ENCODE assay signal across 17 cellular contexts in genomic region chr11:86715611-86716010, GRCh38. TPM values are rescaled to one million over a fixed set of nuclear protein-coding genes. Genes with fewer than 3 reads are reported as not detected.
DNase-seq lines count a peak whose midpoint lies in the region; ATAC-seq and TF ChIP-seq lines count a peak whose summit lies in the region.
"Had no signal": no experiment of that assay in that cellular context is flagged by ENCODE, and none has a peak within 500 bp of the region (broad histone marks: within the 10 kb centered on the region; RNA-seq: fewer than 3 reads in every experiment).

No MANE protein-coding gene starts in this region.

- no peak overlapping the region for H2AK9ac ChIP-seq in IMR-90 (replicated peaks; ENCODE audit: low read depth, low read length, poor library complexity)

- BruUV-seq in IMR-90 (replicated peaks; lab: Mats Ljungman, UMichigan), result no TSS peak

- no peaks in the 10 kb centered on the region for H3K27me3 Mint-ChIP-seq in CD8-positive, alpha-beta T cell (ENCODE audit: low read depth)

- no peak overlapping the region for H2BK15ac ChIP-seq in IMR-90 (ENCODE audit: low read depth, low read length)
- no peak overlapping the region for H2BK15ac ChIP-seq in mesendoderm (replicated peaks; ENCODE audit: low read depth)

- in situ Hi-C loops in IMR-90 (cut with MboI; ENCODE audit: low sequenced_read_pairs), result no loop called here

- ATAC-seq in SK-N-SH treated with all-trans-retinoic acid at 6 μM for 48 hours (peak; percentile 8; the same call in 1 of the 3 replicates), IMR-90 (ENCODE audit: low read depth) (no peak)
- ATAC-seq in CD8-positive, alpha-beta T cell, result no peak
- ATAC-seq: K562 had no signal

- H3K18ac ChIP-seq in IMR-90 (ENCODE audit: low read depth, low read length) (no peak overlapping the region), mesendoderm (ENCODE audit: low read length) (no peak overlapping the region)

- no peaks in the 10 kb centered on the region for H4K20me1 ChIP-seq in SK-N-SH (ENCODE audit: insufficient read depth)
- no peaks in the 10 kb centered on the region for H4K20me1 ChIP-seq in IMR-90 (ENCODE audit: insufficient read depth, low read length)

- no peaks in the 10 kb centered on the region for H3K9me3 Mint-ChIP-seq in CD8-positive, alpha-beta T cell

- no peak overlapping the region for H3K4me3 Mint-ChIP-seq in CD8-positive, alpha-beta T cell
- H3K4me3 Mint-ChIP-seq: CD4-positive, CD25-positive, alpha-beta regulatory T cell had no signal

- TF ChIP-seq RAD21 in SK-N-SH (IDR thresholded peaks at IDR 0.05; ENCODE audit: low read length) (no peak), IMR-90 (IDR thresholded peaks at IDR 0.05; ENCODE audit: low read length) (no peak)

- H2AFZ ChIP-seq in SK-N-SH (ENCODE audit: low read depth) (no peak overlapping the region), IMR-90 (replicated peaks; ENCODE audit: low read length, poor library complexity) (no peak overlapping the region)

- H3K14ac ChIP-seq in IMR-90 (replicated peaks; ENCODE audit: low read depth, low read length), result no peak overlapping the region

- POLR2A ChIA-PET in SK-N-SH (lab: Yijun Ruan, JAX), result no interaction called here
- POLR2A ChIA-PET in IMR-90 (lab: Charles Lee; ENCODE audit: unreplicated experiment), result no interaction called here
- POLR2A ChIA-PET in CD8-positive, alpha-beta T cell (lab: Charles Lee), result no interaction called here

- H3K36me3 Mint-ChIP-seq in CD8-positive, alpha-beta T cell, result no peaks in the 10 kb centered on the region
- H3K36me3 Mint-ChIP-seq: CD4-positive, CD25-positive, alpha-beta regulatory T cell had no signal

- H3K9me1 ChIP-seq in IMR-90 (ENCODE audit: insufficient read depth, low read length), result peaks cover 5% of the 10 kb centered on the region

- H2BK20ac ChIP-seq in IMR-90 (ENCODE audit: low read depth, low read length), result no peak overlapping the region

- H3K56ac ChIP-seq in IMR-90 (ENCODE audit: extremely low read depth, insufficient read depth, low read length) (no peak overlapping the region), mesendoderm (ENCODE audit: low read length) (no peak overlapping the region)

- no peak overlapping the region for H2BK120ac ChIP-seq in IMR-90 (ENCODE audit: low read depth, low read length)
- no peak overlapping the region for H2BK120ac ChIP-seq in mesendoderm (ENCODE audit: low read depth, low read length)

- TF ChIP-seq POLR2A in IMR-90 (IDR thresholded peaks at IDR 0.05; ENCODE audit: low read depth, low read length) (no peak), testis (IDR thresholded peaks at IDR 0.05) (no peak)

- H3K23ac ChIP-seq in IMR-90 (ENCODE audit: low read depth, low read length), result no peak overlapping the region
- no peak overlapping the region for H3K23ac ChIP-seq in mesendoderm (ENCODE audit: low read length)

- H3K4me3 ChIP-seq in SK-N-SH (ENCODE audit: low read depth in 2 of 2, low read length in 1 of 2), result no peak overlapping the region
- no peak overlapping the region for H3K4me3 ChIP-seq in IMR-90 (ENCODE audit: insufficient read depth, low read depth, low read length)
- no peak overlapping the region for H3K4me3 ChIP-seq in mesendoderm (ENCODE audit: low read length)
- H3K4me3 ChIP-seq in testis, result no peak overlapping the region
- H3K4me3 ChIP-seq in CD8-positive, alpha-beta T cell (ENCODE audit: low read depth, low read length), result no peak overlapping the region
- H3K4me3 ChIP-seq: K562 had no signal

- H3K9me3 ChIP-seq in SK-N-SH (no peaks in the 10 kb centered on the region), IMR-90 (ENCODE audit: control insufficient read depth, insufficient read depth, low read length) (no peaks in the 10 kb centered on the region), testis (no peaks in the 10 kb centered on the region)
- H3K9me3 ChIP-seq in CD8-positive, alpha-beta T cell (ENCODE audit: low read length), result no peaks in the 10 kb centered on the region
- H3K9me3 ChIP-seq: BE2C had no signal

- H3K9ac ChIP-seq in SK-N-SH (no peak overlapping the region), IMR-90 (ENCODE audit: low read depth, low read length) (no peak overlapping the region), mesendoderm (ENCODE audit: low read length) (no peak overlapping the region)

- whole genome bisulfite sequencing in SK-N-SH (ENCODE audit: low lambda C conversion rate), result 98% methylated on average over 3 of the region's 3 CpGs
- no CpG with 5 or more reads among the region's 3 CpGs for WGBS in IMR-90 (ENCODE audit: extremely low coverage in 2 of 2, insufficient read length in 1 of 2), 2 experiments
- no CpG with 5 or more reads among the region's 3 CpGs for WGBS in mesendoderm (ENCODE audit: extremely low coverage, insufficient coverage, low lambda C conversion rate)
- 52 to 71% methylated on average over 3 of the region's 3 CpGs for WGBS in testis, 2 donors

- dilution Hi-C loops in IMR-90 (cut with HindIII; ENCODE audit: low sequenced_read_pairs, unreplicated experiment), result no loop called here

- H3K79me1 ChIP-seq in IMR-90 (ENCODE audit: low read depth in 1 of 2, low read length in 2 of 2) (no peaks in the 10 kb centered on the region), mesendoderm (ENCODE audit: low read length) (no peaks in the 10 kb centered on the region)

- DNase-seq in SK-N-SH, result no peak
- DNase-seq in IMR-90, result no peak
- DNase-seq in mesendoderm, result peak; percentile 39
- DNase-seq in testis, result peak; percentile 32
- no peak for DNase-seq in CD8-positive, alpha-beta T cell
- no peak for DNase-seq in COLO829 (ENCODE audit: low spot score)
- DNase-seq: ACHN; BE2C; C1 segment of cervical spinal cord; CD4-positive, CD25-positive, alpha-beta regulatory T cell; DMS153; DMS79; GDM1; HCEC 1CT had no signal

- H2BK5ac ChIP-seq in IMR-90 (ENCODE audit: low read depth, low read length, poor library complexity, severe bottlenecking) (no peak overlapping the region), mesendoderm (ENCODE audit: low read length) (no peak overlapping the region)

- H4K5ac ChIP-seq in IMR-90 (ENCODE audit: low read depth, low read length) (no peak overlapping the region), mesendoderm (ENCODE audit: low read length) (no peak overlapping the region)

- TF ChIP-seq CTCF in SK-N-SH (IDR thresholded peaks at IDR 0.05) (no peak), IMR-90 (conservative IDR thresholded peaks at IDR 0.05; ENCODE audit: low read depth, low read length) (no peak), testis (IDR thresholded peaks at IDR 0.05) (no peak)
- TF ChIP-seq CTCF in CD8-positive, alpha-beta T cell (IDR thresholded peaks at IDR 0.05), result no peak

- H4K8ac ChIP-seq in IMR-90 (ENCODE audit: low read depth in 2 of 2, low read length in 2 of 2) (no peak overlapping the region), mesendoderm (ENCODE audit: low read depth, low read length) (no peak overlapping the region)

- H3F3A ChIP-seq in SK-N-SH (replicated peaks; ENCODE audit: insufficient read depth), result peaks cover 13% of the 10 kb centered on the region

- no peaks in the 10 kb centered on the region for H3K4me1 Mint-ChIP-seq in CD8-positive, alpha-beta T cell (ENCODE audit: low read depth)
- H3K4me1 Mint-ChIP-seq: CD4-positive, CD25-positive, alpha-beta regulatory T cell had no signal

- H3K4me2 ChIP-seq in SK-N-SH (no peak overlapping the region), IMR-90 (ENCODE audit: low read depth, low read length) (no peak overlapping the region), mesendoderm (ENCODE audit: low read length) (no peak overlapping the region)

- H3K4me1 ChIP-seq in SK-N-SH (ENCODE audit: control insufficient read depth in 1 of 2, insufficient read depth in 2 of 2, low read depth in 1 of 2, low read length in 1 of 2) (peaks cover 0 to 11% of the 10 kb centered on the region in 2 experiments; a peak in 2 of 4 replicates), IMR-90 (ENCODE audit: control insufficient read depth, insufficient read depth, low read length) (peaks cover 7% of the 10 kb centered on the region), mesendoderm (ENCODE audit: control insufficient read depth, low read depth, low read length) (peaks cover 4% of the 10 kb centered on the region), testis (peaks cover 17% of the 10 kb centered on the region)
- no peaks in the 10 kb centered on the region for H3K4me1 ChIP-seq in CD8-positive, alpha-beta T cell (ENCODE audit: insufficient read depth, low read length)
- H3K4me1 ChIP-seq: BE2C had no signal

- H3K27me3 ChIP-seq in SK-N-SH (ENCODE audit: insufficient read depth) (no peaks in the 10 kb centered on the region), IMR-90 (ENCODE audit: control insufficient read depth, insufficient read depth, low read length) (no peaks in the 10 kb centered on the region), mesendoderm (ENCODE audit: insufficient read depth, low read length, poor library complexity) (no peaks in the 10 kb centered on the region), testis (no peaks in the 10 kb centered on the region)
- no peaks in the 10 kb centered on the region for H3K27me3 ChIP-seq in CD8-positive, alpha-beta T cell (ENCODE audit: insufficient read depth, low read length)
- H3K27me3 ChIP-seq: BE2C had no signal

- no peak for TF ChIP-seq EP300 in SK-N-SH (IDR thresholded peaks at IDR 0.05; ENCODE audit: borderline replicate concordance in 1 of 2, low read depth in 1 of 2, low read length in 1 of 2)

- H3K27ac ChIP-seq in SK-N-SH (ENCODE audit: low read depth in 2 of 2, low read length in 1 of 2) (no peak overlapping the region), IMR-90 (ENCODE audit: insufficient read depth, low read length) (no peak overlapping the region), mesendoderm (ENCODE audit: low read depth, low read length) (no peak overlapping the region), testis (peak overlapping the region; percentile 8 to 34)
- H3K27ac ChIP-seq in CD8-positive, alpha-beta T cell (ENCODE audit: low read depth, low read length), result no peak overlapping the region
- H3K27ac ChIP-seq: HL-60 had no signal

- H2AK5ac ChIP-seq in IMR-90 (ENCODE audit: low read depth, low read length), result peak overlapping the region; percentile 30; the same call in 1 of the 2 replicates
- H2AK5ac ChIP-seq in mesendoderm (ENCODE audit: low read length), result no peak overlapping the region

- H3K4ac ChIP-seq in IMR-90 (ENCODE audit: low read depth, low read length), result no peak overlapping the region
- no peak overlapping the region for H3K4ac ChIP-seq in mesendoderm (ENCODE audit: low read depth, low read length)

- H3K79me2 ChIP-seq in SK-N-SH (ENCODE audit: insufficient read depth), result 0 out of 2 replicates have a peak, but pooled peaks cover under 1% of the 10 kb centered on the region
- H3K79me2 ChIP-seq in mesendoderm (ENCODE audit: control insufficient read depth, insufficient read depth, low read length), result no peaks in the 10 kb centered on the region

- intact Hi-C loops in IMR-90 (cut with micrococcal nuclease) (loop anchor here (1.0 kb wide), 1 partner anchor 45 kb away; no protein-coding TSS in a partner anchor), testis (cut with DNase I; ENCODE audit: low total_unique reads) (no loop called here)
- intact Hi-C loops in CD8-positive, alpha-beta T cell (cut with DNase I, micrococcal nuclease), result no loop called here

- peaks cover 0 to 4% of the 10 kb centered on the region in 2 experiments for H3K36me3 ChIP-seq in SK-N-SH (replicated peaks in 1 of 2; ENCODE audit: control insufficient read depth in 1 of 2, insufficient read depth in 2 of 2, low read length in 1 of 2)
- H3K36me3 ChIP-seq in IMR-90 (ENCODE audit: control insufficient read depth, insufficient read depth, low read length), result no peaks in the 10 kb centered on the region
- no peaks in the 10 kb centered on the region for H3K36me3 ChIP-seq in mesendoderm (ENCODE audit: control insufficient read depth, insufficient read depth, low read length)
- H3K36me3 ChIP-seq in testis (ENCODE audit: low read depth, missing control alignments), result no peaks in the 10 kb centered on the region
- no peaks in the 10 kb centered on the region for H3K36me3 ChIP-seq in CD8-positive, alpha-beta T cell (ENCODE audit: insufficient read depth, low read length)
- H3K36me3 ChIP-seq: BE2C had no signal

- CTCF ChIA-PET in SK-N-SH (lab: Yijun Ruan, JAX), result no interaction called here
- CTCF ChIA-PET in IMR-90 (lab: Yijun Ruan, JAX), result no interaction called here
- CTCF ChIA-PET in CD8-positive, alpha-beta T cell (lab: Charles Lee), result no interaction called here

- no peaks in the 10 kb centered on the region for H3K9me2 ChIP-seq in SK-N-SH

- no peak overlapping the region for H3K27ac Mint-ChIP-seq in CD8-positive, alpha-beta T cell
- H3K27ac Mint-ChIP-seq: CD4-positive, CD25-positive, alpha-beta regulatory T cell had no signal

- no peak overlapping the region for H4K91ac ChIP-seq in IMR-90 (ENCODE audit: insufficient read depth, low read depth, low read length)

RNA-seq across cellular contexts. Expression of gene ME3, which starts 43.2 kb away (rescaled TPM):
- polyA plus RNA-seq in SK-N-SH (2012; rRNA removed), result 22.0 and 25.5 TPM in 2 replicates
- polyA plus RNA-seq in SK-N-SH (2012; cell fraction: cytosol; rRNA removed), result 6.5 and 11.4 TPM in 2 replicates
- polyA plus RNA-seq in SK-N-SH (2012; cell fraction: nucleus; rRNA removed), result 106 and 111 TPM in 2 replicates
- 9.0 and 9.2 TPM in 2 replicates for total RNA-seq in IMR-90 (2012; rRNA removed)
- polyA plus RNA-seq in IMR-90 (2012; rRNA removed), result 7.8 and 10.1 TPM in 2 replicates
- 2.9 and 5.5 TPM in 2 replicates for polyA plus RNA-seq in IMR-90 (2012; cell fraction: cytosol; rRNA removed)
- 39.5 and 39.7 TPM in 2 replicates for polyA plus RNA-seq in IMR-90 (2012; cell fraction: nucleus; rRNA removed; ENCODE audit: low replicate concordance)
- polyA plus RNA-seq in mesendoderm (2013, experiment 1 of 2), result 1.3 TPM
- 1.2 TPM for polyA plus RNA-seq in mesendoderm (2013, experiment 2 of 2)
- total RNA-seq in testis, result 100 to 1,000 TPM; 115 to 170 TPM
- 26.7 TPM for polyA plus RNA-seq in testis (ENCODE audit: insufficient read depth, low read depth, low replicate concordance)
- total RNA-seq in CD8-positive, alpha-beta T cell, result 1 to 10 TPM; 5.1 to 5.2 TPM
- total RNA-seq: K562 had no signal
- polyA plus RNA-seq: K562 had no signal

Comparison
In these comparisons a context has a peak if more than half of its experiments do, and no peak if none do; other contexts are left out.
1. DNase-seq: peak in mesendoderm (single experiment) and testis (single experiment); none in SK-N-SH (single experiment), IMR-90 (single experiment), CD8-positive, alpha-beta T cell (0 of 7) and COLO829 (single experiment).
2. H3K27ac ChIP-seq: peak in testis (2 of 2); none in SK-N-SH (0 of 2), IMR-90 (single experiment), mesendoderm (single experiment) and CD8-positive, alpha-beta T cell (single experiment).
3. RNA of gene ME3, which starts 43.2 kb away (total RNA-seq): 115 to 170 TPM in testis; 9.0 to 9.2 TPM in IMR-90 and 5.1 to 5.2 TPM in CD8-positive, alpha-beta T cell; every median in the first group is over 10 times any median in the second.